19 cellular contexts compared by ENCODE assay signal in the genomic region with DNA sequence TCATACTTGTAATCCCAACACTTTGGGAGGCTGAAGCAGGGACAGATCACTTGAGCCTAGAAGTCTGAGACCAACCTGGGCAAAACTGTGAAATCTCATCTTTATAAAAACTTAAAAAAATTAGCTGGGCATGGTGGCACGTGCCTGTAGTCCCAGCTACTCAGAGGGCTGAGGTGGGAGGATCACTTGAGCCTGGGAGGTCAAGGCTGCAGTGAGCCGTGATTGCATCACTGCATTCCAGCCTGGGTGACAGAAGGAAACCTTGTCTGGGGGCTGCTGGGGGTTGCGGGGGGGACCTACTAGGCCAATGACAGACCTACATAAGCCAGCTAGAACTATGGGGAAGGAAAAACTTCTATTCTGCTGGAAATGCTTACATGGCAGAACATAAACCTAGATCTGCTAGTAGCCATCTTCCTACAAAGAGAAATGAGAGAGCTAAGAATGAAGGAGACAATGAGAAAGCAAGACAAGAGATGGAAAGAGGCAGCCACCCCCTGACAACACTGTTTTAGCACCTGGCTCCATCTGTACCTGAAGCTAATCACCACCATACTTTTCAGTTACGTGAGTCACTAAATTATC.
"Had no signal": no experiment of that assay in that cellular context is flagged by ENCODE, and none has a peak within 500 bp of the region (broad histone marks: within the 10 kb centered on the region; RNA-seq: fewer than 3 reads in every experiment).

No MANE protein-coding gene starts in this region.

- H3K27me3 Mint-ChIP-seq: naive thymus-derived CD8-positive, alpha-beta T cell had no signal

- H3K27ac ChIP-seq: ascending aorta, breast epithelium, gastrocnemius medialis, heart left ventricle, parathyroid adenoma, spleen, tibial nerve had no signal

- H3K36me3 ChIP-seq: breast epithelium, gastrocnemius medialis had no signal

- H3K9me3 ChIP-seq: ascending aorta, breast epithelium, gastrocnemius medialis, heart left ventricle, spleen, tibial nerve had no signal

- H3K4me3 Mint-ChIP-seq: activated T-cell treated with anti-CD3 and anti-CD28 coated beads, Interleukin-2, amount 50 U/mL, for 72 hours; immature natural killer cell; naive thymus-derived CD8-positive, alpha-beta T cell had no signal

- H2AFZ ChIP-seq: parathyroid adenoma had no signal

- DNase-seq: activated effector memory CD4-positive, alpha-beta T cell treated with anti-CD3 and anti-CD28 coated beads, Interleukin-2, amount 50 U/mL, for 16 hours; activated naive CD4-positive, alpha-beta T cell treated with anti-CD3 and anti-CD28 coated beads, Interleukin-2, amount 50 U/mL, for 16 hours; activated T-cell treated with anti-CD3 and anti-CD28 coated beads, Interleukin-2, amount 50 U/mL, for 72 hours; cortex of kidney; gastrocnemius medialis; heart left ventricle; immature natural killer cell; kidney glomerular epithelial cell; mesendoderm; naive thymus-derived CD8-positive, alpha-beta T cell; spleen; stimulated activated naive CD8-positive, alpha-beta T cell treated with anti-CD3 and anti-CD28 coated beads, Interleukin-15, Interleukin-2, amounts not matched to agents 100 U/mL and 50 U/mL, for 24 hours; T-helper 1 cell; T-helper 9 cell had no signal

- ATAC-seq: activated CD4-positive, CD25-positive, alpha-beta regulatory T cell treated with anti-CD3 and anti-CD28 coated beads, Interleukin-2, amount 50 U/mL, for 24 hours; activated T-cell treated with anti-CD3 and anti-CD28 coated beads, Interleukin-2, amount 50 U/mL, for 72 hours; gastrocnemius medialis; heart left ventricle; naive thymus-derived CD8-positive, alpha-beta T cell; stimulated activated naive CD8-positive, alpha-beta T cell treated with anti-CD3 and anti-CD28 coated beads, Interleukin-15, Interleukin-2, amounts not matched to agents 100 U/mL and 50 U/mL, for 24 hours had no signal

- H3K4me3 ChIP-seq: ascending aorta, breast epithelium, gastrocnemius medialis, heart left ventricle, spleen, tibial nerve had no signal

- H3K4me1 ChIP-seq: ascending aorta, parathyroid adenoma had no signal

- H3K27ac Mint-ChIP-seq: activated T-cell treated with anti-CD3 and anti-CD28 coated beads, Interleukin-2, amount 50 U/mL, for 72 hours; immature natural killer cell; naive thymus-derived CD8-positive, alpha-beta T cell had no signal

- H3K9me3 Mint-ChIP-seq: immature natural killer cell had no signal

- H3K27me3 ChIP-seq: ascending aorta, breast epithelium, gastrocnemius medialis, heart left ventricle, spleen, tibial nerve had no signal
